In the genomic region with DNA sequence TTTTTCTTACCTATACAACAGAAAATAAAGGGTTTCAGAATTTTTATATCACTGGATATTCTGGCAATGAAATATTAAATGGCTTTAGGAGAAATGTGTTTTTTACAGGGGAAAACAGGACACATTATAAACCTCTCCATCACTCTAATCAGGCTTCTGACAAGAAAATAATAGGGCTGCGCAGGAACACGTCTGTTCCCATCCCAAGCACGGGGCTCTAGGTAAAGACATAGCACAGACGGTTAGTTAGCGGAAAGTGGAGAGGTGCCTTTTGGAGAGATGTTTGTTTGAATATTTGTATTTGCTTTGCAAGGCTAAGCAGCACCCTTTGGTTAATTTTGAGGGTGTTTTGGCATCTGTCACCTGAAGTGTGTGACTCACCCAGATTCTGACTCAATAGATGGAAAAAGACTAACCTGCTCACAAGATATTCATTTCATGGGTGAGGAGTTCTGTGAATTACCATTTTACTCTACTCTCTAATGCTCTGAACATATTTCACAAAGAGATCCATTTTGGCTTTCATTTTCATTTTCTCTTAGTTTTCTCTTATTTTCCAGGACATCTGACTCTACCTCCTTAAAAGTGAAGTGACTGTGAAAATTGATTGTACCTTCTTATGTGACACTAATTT, we compare ENCODE assay signal across 11 cellular contexts.
DNase-seq lines count a peak whose midpoint lies in the region; ATAC-seq and TF ChIP-seq lines count a peak whose summit lies in the region.
"Had no signal": no experiment of that assay in that cellular context is flagged by ENCODE, and none has a peak within 500 bp of the region (broad histone marks: within the 10 kb centered on the region; RNA-seq: fewer than 3 reads in every experiment).

No MANE protein-coding gene starts in this region.

- no peaks in the 10 kb centered on the region for H3K36me3 Mint-ChIP-seq in activated T-cell treated with anti-CD3 and anti-CD28 coated beads, Interleukin-2, amount 50 U/mL, for 4 hours (ENCODE audit: insufficient read depth)

- H3K27me3 ChIP-seq in left ventricle myocardium inferior (ENCODE audit: low read depth) (no peaks in the 10 kb centered on the region), right cardiac atrium (ENCODE audit: control insufficient read depth, insufficient read depth) (no peaks in the 10 kb centered on the region)
- H3K27me3 ChIP-seq: BLaER1 treated with 17β-estradiol and CSF1 and Interleukin-3, amounts not matched to agents 10 nM and 100 nM; colonic mucosa had no signal

- H3K27ac ChIP-seq in left ventricle myocardium inferior (replicated peaks) (peak overlapping the region; percentile 70), right cardiac atrium (ENCODE audit: low read length) (no peak overlapping the region)
- H3K27ac ChIP-seq: BLaER1 treated with 17β-estradiol and CSF1 and Interleukin-3, amounts not matched to agents 10 nM and 100 nM; colonic mucosa; HL-60 had no signal

- DNase-seq in left ventricle myocardium inferior (no peak), right cardiac atrium (no peak), Ammon's horn (ENCODE audit: low spot score) (no peak), iPS-NIHi7 (ENCODE audit: extremely low spot score) (no peak)
- DNase-seq in activated T-cell treated with anti-CD3 and anti-CD28 coated beads, Interleukin-2, amount 50 U/mL, for 4 hours = no peak
- no peak for DNase-seq in stimulated activated naive CD8-positive, alpha-beta T cell treated with anti-CD3 and anti-CD28 coated beads, Interleukin-15, Interleukin-2, amounts not matched to agents 100 U/mL and 50 U/mL, for 24 hours
- DNase-seq: colonic mucosa had no signal

- no peak overlapping the region for H3K4me3 ChIP-seq in left ventricle myocardium inferior
- H3K4me3 ChIP-seq in right cardiac atrium (ENCODE audit: low read length) = no peak overlapping the region
- H3K4me3 ChIP-seq: BLaER1 treated with 17β-estradiol and CSF1 and Interleukin-3, amounts not matched to agents 10 nM and 100 nM; colonic mucosa had no signal

- no peaks in the 10 kb centered on the region for H3K9me3 Mint-ChIP-seq in activated T-cell treated with anti-CD3 and anti-CD28 coated beads, Interleukin-2, amount 50 U/mL, for 4 hours

- no peaks in the 10 kb centered on the region for H3K36me3 ChIP-seq in left ventricle myocardium inferior
- H3K36me3 ChIP-seq: BLaER1 treated with 17β-estradiol and CSF1 and Interleukin-3, amounts not matched to agents 10 nM and 100 nM; colonic mucosa had no signal

- no peaks in the 10 kb centered on the region for H3K9me3 ChIP-seq in left ventricle myocardium inferior (replicated peaks)
- no peaks in the 10 kb centered on the region for H3K9me3 ChIP-seq in right cardiac atrium (ENCODE audit: control insufficient read depth, low read length)
- H3K9me3 ChIP-seq: BLaER1 treated with 17β-estradiol and CSF1 and Interleukin-3, amounts not matched to agents 10 nM and 100 nM; colonic mucosa had no signal

- 98% methylated on average over 5 of the region's 5 CpGs for WGBS in right cardiac atrium

- H3K4me1 ChIP-seq in left ventricle myocardium inferior (peaks cover 56% of the 10 kb centered on the region), right cardiac atrium (ENCODE audit: control insufficient read depth, insufficient read depth, low read length) (peaks cover 2% of the 10 kb centered on the region)
- H3K4me1 ChIP-seq: colonic mucosa had no signal

- ATAC-seq in right cardiac atrium (no peak), HG03558 (IDR thresholded peaks at IDR 0.05; ENCODE audit: extremely low read depth, unreplicated experiment) (peak; percentile 60), GM18858 (IDR thresholded peaks at IDR 0.05; ENCODE audit: unreplicated experiment) (no peak)
- peak; percentile 80 to 85 for ATAC-seq in activated T-cell treated with anti-CD3 and anti-CD28 coated beads, Interleukin-2, amount 50 U/mL, for 4 hours
- peak; percentile 77 for ATAC-seq in stimulated activated naive CD8-positive, alpha-beta T cell treated with anti-CD3 and anti-CD28 coated beads, Interleukin-15, Interleukin-2, amounts not matched to agents 100 U/mL and 50 U/mL, for 24 hours

- intact Hi-C loops in left ventricle myocardium inferior (cut with micrococcal nuclease) (loop anchor here (5.0 to 10.0 kb wide), 2 partner anchors 139 to 407 kb away; no protein-coding TSS in a partner anchor), right cardiac atrium (cut with DNase I) (loop anchor here (10.0 kb wide), 5 partner anchors 137 to 867 kb away; partner anchors contain the start of gene KLF6 (in 1 of the 4))

- no peak for TF ChIP-seq CTCF in left ventricle myocardium inferior (IDR thresholded peaks at IDR 0.05; ENCODE audit: borderline replicate concordance)

- H3K27me3 Mint-ChIP-seq in activated T-cell treated with anti-CD3 and anti-CD28 coated beads, Interleukin-2, amount 50 U/mL, for 4 hours (ENCODE audit: low read depth) = no peaks in the 10 kb centered on the region

- H3K4me3 Mint-ChIP-seq in activated T-cell treated with anti-CD3 and anti-CD28 coated beads, Interleukin-2, amount 50 U/mL, for 4 hours = peak overlapping the region; percentile 43

- peaks cover 33% of the 10 kb centered on the region for H3K4me1 Mint-ChIP-seq in activated T-cell treated with anti-CD3 and anti-CD28 coated beads, Interleukin-2, amount 50 U/mL, for 4 hours (ENCODE audit: low read depth)

Comparison
In these comparisons a context has a peak if more than half of its experiments do, and no peak if none do; other contexts are left out.
1. ATAC-seq: peak in HG03558 (single experiment), activated T-cell treated with anti-CD3 and anti-CD28 coated beads, Interleukin-2, amount 50 U/mL, for 4 hours (2 of 2) and stimulated activated naive CD8-positive, alpha-beta T cell treated with anti-CD3 and anti-CD28 coated beads, Interleukin-15, Interleukin-2, amounts not matched to agents 100 U/mL and 50 U/mL, for 24 hours (single experiment); none in right cardiac atrium (0 of 2) and GM18858 (single experiment).